In the genomic region with DNA sequence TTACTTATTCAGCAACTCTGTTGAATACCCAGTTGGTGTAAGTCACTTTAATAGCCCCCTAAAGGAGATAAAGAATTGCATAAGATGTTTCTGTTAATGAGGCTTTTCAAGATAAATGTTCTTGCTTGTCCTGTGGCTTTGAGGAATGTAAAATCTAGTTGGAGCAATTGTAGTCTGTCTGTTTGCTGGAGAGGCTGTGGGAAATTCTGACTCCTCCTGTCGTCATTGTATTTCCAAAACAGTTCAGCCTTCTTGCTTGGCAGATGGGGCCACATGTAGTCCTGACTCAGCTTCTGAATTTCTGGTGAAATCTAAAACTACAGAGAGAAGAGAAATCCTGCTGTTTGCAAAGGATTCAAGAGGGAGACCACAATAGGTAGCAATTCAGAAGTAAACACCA, we compare ENCODE assay signal across 12 cellular contexts.
DNase-seq lines count a peak whose midpoint lies in the region; ATAC-seq and TF ChIP-seq lines count a peak whose summit lies in the region.
"Had no signal": no experiment of that assay in that cellular context is flagged by ENCODE, and none has a peak within 500 bp of the region (broad histone marks: within the 10 kb centered on the region; RNA-seq: fewer than 3 reads in every experiment).

No MANE protein-coding gene starts in this region.

- no peaks in the 10 kb centered on the region for H3K27me3 ChIP-seq in kidney epithelial cell (ENCODE audit: control insufficient read depth, insufficient read depth, low read length)

- ATAC-seq in left ventricle myocardium superior (peak; percentile 64), Right ventricle myocardium inferior (no peak), HG03159 (IDR thresholded peaks at IDR 0.05; ENCODE audit: unreplicated experiment) (no peak), left colon (no peak), GM18517 (IDR thresholded peaks at IDR 0.05; ENCODE audit: unreplicated experiment) (no peak), HG03280 (IDR thresholded peaks at IDR 0.05; ENCODE audit: unreplicated experiment) (no peak)
- ATAC-seq: activated CD4-positive, alpha-beta T cell treated with anti-CD3 and anti-CD28 coated beads for 36 hours; stimulated activated naive CD8-positive, alpha-beta T cell treated with anti-CD3 and anti-CD28 coated beads, Interleukin-15, Interleukin-2, amounts not matched to agents 100 U/mL and 50 U/mL, for 24 hours had no signal

- intact Hi-C loops in left ventricle myocardium superior (cut with micrococcal nuclease), result no loop called here
- intact Hi-C loops in Right ventricle myocardium inferior (cut with DNase I), result no loop called here
- intact Hi-C loops in left colon (cut with DNase I, micrococcal nuclease), result no loop called here

- no peak overlapping the region for H3K4me3 ChIP-seq in cardiac fibroblast (replicated peaks in 1 of 2; ENCODE audit: low read depth in 2 of 2, low read length in 2 of 2)
- H3K4me3 ChIP-seq in kidney epithelial cell (ENCODE audit: low read depth, low read length), result no peak overlapping the region

- no peak for TF ChIP-seq CTCF in cardiac fibroblast (IDR thresholded peaks at IDR 0.05; ENCODE audit: low read depth, low read length)
- TF ChIP-seq CTCF in kidney epithelial cell (IDR thresholded peaks at IDR 0.05; ENCODE audit: insufficient read depth, low read length, poor library complexity, severe bottlenecking), result no peak

- no peaks in the 10 kb centered on the region for H3K36me3 ChIP-seq in kidney epithelial cell (ENCODE audit: control insufficient read depth, insufficient read depth, low read length)

- DNase-seq in left ventricle myocardium superior, result no peak
- no peak for DNase-seq in Right ventricle myocardium inferior (ENCODE audit: missing footprints)
- DNase-seq in cardiac fibroblast (ENCODE audit: low read depth in 2 of 2), result peak; percentile 9 to 12
- peak; percentile 31 for DNase-seq in kidney epithelial cell (ENCODE audit: low read depth)
- no peak for DNase-seq in left colon
- DNase-seq: activated CD4-positive, alpha-beta T cell treated with anti-CD3 and anti-CD28 coated beads for 36 hours; kidney; NCI-H446; stimulated activated naive CD8-positive, alpha-beta T cell treated with anti-CD3 and anti-CD28 coated beads, Interleukin-15, Interleukin-2, amounts not matched to agents 100 U/mL and 50 U/mL, for 24 hours had no signal

Comparison
In these comparisons a context has a peak if more than half of its experiments do, and no peak if none do; other contexts are left out.
1. DNase-seq: peak in cardiac fibroblast (2 of 2) and kidney epithelial cell (single experiment); none in left ventricle myocardium superior (single experiment), Right ventricle myocardium inferior (single experiment) and left colon (0 of 2).